ENCODE assay signal across 17 cellular contexts in genomic region chr20:44030394-44030793, GRCh38.
A peak's percentile ranks its signal among the peaks of the same experiment; 100 is the strongest.
DNase-seq lines count a peak whose midpoint lies in the region; ATAC-seq and TF ChIP-seq lines count a peak whose summit lies in the region.
"Had no signal": no experiment of that assay in that cellular context is flagged by ENCODE, and none has a peak within 500 bp of the region (broad histone marks: within the 10 kb centered on the region; RNA-seq: fewer than 3 reads in every experiment).

No MANE protein-coding gene starts in this region.

- H4K91ac ChIP-seq in mesenchymal stem cell (ENCODE audit: low read length), result no peak overlapping the region

- peaks cover 0 to 4% of the 10 kb centered on the region in 2 donors for H3K9me3 Mint-ChIP-seq in activated naive CD4-positive, alpha-beta T cell treated with anti-CD3 and anti-CD28 coated beads, Interleukin-2, amount 50 U/mL, for 72 hours
- H3K9me3 Mint-ChIP-seq: GM23338 had no signal

- H3K9ac ChIP-seq in mesenchymal stem cell (ENCODE audit: low read length), result no peak overlapping the region

- no peak overlapping the region for H2BK5ac ChIP-seq in mesenchymal stem cell (ENCODE audit: low read depth, low read length, poor library complexity, severe bottlenecking)

- no peak overlapping the region for H3K4me3 ChIP-seq in coronary artery
- H3K4me3 ChIP-seq in mesenchymal stem cell (ENCODE audit: insufficient read depth in 1 of 2, low read depth in 1 of 2, low read length in 2 of 2), result no peak overlapping the region
- H3K4me3 ChIP-seq: GM23338, K562 had no signal

- H3K36me3 ChIP-seq in mesenchymal stem cell (ENCODE audit: control insufficient read depth in 1 of 2, insufficient read depth in 2 of 2, low read depth in 1 of 2, low read length in 2 of 2), result no peaks in the 10 kb centered on the region

- no peak overlapping the region for H2AFZ ChIP-seq in mesenchymal stem cell (ENCODE audit: low read depth, low read length)
- H2AFZ ChIP-seq: GM23338 had no signal

- peak overlapping the region; percentile 78 to 87 for H3K27ac Mint-ChIP-seq in activated naive CD4-positive, alpha-beta T cell treated with anti-CD3 and anti-CD28 coated beads, Interleukin-2, amount 50 U/mL, for 72 hours
- H3K27ac Mint-ChIP-seq: GM23338 had no signal

- H4K8ac ChIP-seq in mesenchymal stem cell (ENCODE audit: low read length), result peak overlapping the region; percentile 3

- no peak overlapping the region for H2BK15ac ChIP-seq in mesenchymal stem cell (ENCODE audit: low read depth, poor library complexity, severe bottlenecking)

- H3K4me1 ChIP-seq in mesenchymal stem cell (ENCODE audit: control insufficient read depth, insufficient read depth, low read depth, low read length), result no peaks in the 10 kb centered on the region

- H3K36me3 Mint-ChIP-seq in activated naive CD4-positive, alpha-beta T cell treated with anti-CD3 and anti-CD28 coated beads, Interleukin-2, amount 50 U/mL, for 72 hours, result no peaks in the 10 kb centered on the region

- no peak overlapping the region for H2AK5ac ChIP-seq in mesenchymal stem cell (ENCODE audit: low read length, severe bottlenecking)

- no peak overlapping the region for H2BK12ac ChIP-seq in mesenchymal stem cell (ENCODE audit: low read length in 2 of 2)

- no peaks in the 10 kb centered on the region for H3K79me1 ChIP-seq in mesenchymal stem cell (replicated peaks; ENCODE audit: low read length, poor library complexity, severe bottlenecking)

- no peak overlapping the region for H3K18ac ChIP-seq in mesenchymal stem cell (ENCODE audit: low read depth in 1 of 2, low read length in 2 of 2)

- no peak overlapping the region for H2BK120ac ChIP-seq in mesenchymal stem cell (ENCODE audit: low read depth, low read length)

- H3K27me3 ChIP-seq in mesenchymal stem cell (ENCODE audit: control insufficient read depth in 1 of 2, insufficient read depth in 1 of 2, low read length in 2 of 2), result peaks cover 27 to 73% of the 10 kb centered on the region in 2 experiments

- no peak for DNase-seq in activated naive CD4-positive, alpha-beta T cell treated with anti-CD3 and anti-CD28 coated beads, Interleukin-2, amount 50 U/mL, for 72 hours (ENCODE audit: low spot score in 2 of 2)
- DNase-seq in activated naive CD4-positive, alpha-beta T cell treated with Interleukin-2 at 50 U/mL for 16 hours, result no peak
- DNase-seq in coronary artery (ENCODE audit: low spot score) (peak; percentile 24), mesenchymal stem cell (no peak), amniotic stem cell (lab: John Stamatoyannopoulos, UW) (no peak), SW 1271 (lab: John Stamatoyannopoulos, UW) (no peak), NOMO-1 treated with dmso at 0.1 percent for 144 hours (lab: John Stamatoyannopoulos, UW; ENCODE audit: unreplicated experiment) (no peak)
- DNase-seq in stimulated activated CD8-positive, alpha-beta memory T cell treated with anti-CD3 and anti-CD28 coated beads, Interleukin-4, amount 100 ng/mL, for 48 hours, result peak; percentile 19
- DNase-seq: ACHN, NCI-H1105 treated with DMSO at 0.1 percent for 48 hours, NCI-H1694, NCI-H2081 treated with DMSO at 0.1 percent for 48 hours, Right ventricle myocardium superior had no signal

- ATAC-seq in activated naive CD4-positive, alpha-beta T cell treated with anti-CD3 and anti-CD28 coated beads, Interleukin-2, amount 50 U/mL, for 72 hours, result no peak
- ATAC-seq: GM23338, HCT116, K562 had no signal

- H3K23ac ChIP-seq in mesenchymal stem cell (ENCODE audit: low read length in 2 of 2), result no peak overlapping the region

- H3K4me2 ChIP-seq in mesenchymal stem cell (ENCODE audit: low read length, poor library complexity, severe bottlenecking), result no peak overlapping the region
- H3K4me2 ChIP-seq: GM23338 had no signal

- peaks cover 10% of the 10 kb centered on the region for H3K9me3 ChIP-seq in mesenchymal stem cell (ENCODE audit: control insufficient read depth, low read length)

- peak overlapping the region in 1 of 2 experiments; percentile 5 for H3K14ac ChIP-seq in mesenchymal stem cell (ENCODE audit: low read length in 2 of 2)

- H3K27ac ChIP-seq in coronary artery, result no peak overlapping the region
- no peak overlapping the region for H3K27ac ChIP-seq in mesenchymal stem cell (ENCODE audit: low read length, poor library complexity, severe bottlenecking)
- H3K27ac ChIP-seq: C4-2B had no signal

- 100% methylated on average over 2 of the region's 2 CpGs for WGBS in mesenchymal stem cell

- H3K4ac ChIP-seq in mesenchymal stem cell (ENCODE audit: low read depth in 1 of 2, low read length in 2 of 2), result no peak overlapping the region

- no peak for TF ChIP-seq CTCF in coronary artery (IDR thresholded peaks at IDR 0.05)

Comparison
In these comparisons a context has a peak if more than half of its experiments do, and no peak if none do; other contexts are left out.
1. DNase-seq: peak in coronary artery (single experiment) and stimulated activated CD8-positive, alpha-beta memory T cell treated with anti-CD3 and anti-CD28 coated beads, Interleukin-4, amount 100 ng/mL, for 48 hours (single experiment); none in activated naive CD4-positive, alpha-beta T cell treated with anti-CD3 and anti-CD28 coated beads, Interleukin-2, amount 50 U/mL, for 72 hours (0 of 2), activated naive CD4-positive, alpha-beta T cell treated with Interleukin-2 at 50 U/mL for 16 hours (single experiment), mesenchymal stem cell (single experiment), amniotic stem cell (single experiment), SW 1271 (0 of 2) and NOMO-1 treated with dmso at 0.1 percent for 144 hours (single experiment).